22 cellular contexts compared by ENCODE assay signal in genomic region chr5:5708367-5708919, GRCh38.
"Had no signal": no experiment of that assay in that cellular context is flagged by ENCODE, and none has a peak within 500 bp of the region (broad histone marks: within the 10 kb centered on the region; RNA-seq: fewer than 3 reads in every experiment).

No MANE protein-coding gene starts in this region.

- DNase-seq: colonic mucosa; effector memory CD4-positive, alpha-beta T cell; foreskin keratinocyte; glutamatergic neuron; heart right ventricle; hippocampal formation; islet precursor cell; natural killer cell; occipital lobe; right lobe of liver; small intestine; stimulated activated CD4-positive, alpha-beta T cell treated with anti-CD3 and anti-CD28 coated beads, Interleukin-15, amount 100 ng/mL, for 24 hours; stimulated activated CD4-positive, alpha-beta T cell treated with anti-CD3 and anti-CD28 coated beads, Interleukin-2, amount 100 ng/mL, for 48 hours; stimulated activated naive B cell treated with anti-CD40 and anti-IgM and Interleukin-4, amounts not matched to agents 10 μg/mL and 1 μg/mL and 100 μg/mL, for 72 hours; transverse colon had no signal

- H3K9me3 ChIP-seq: colonic mucosa, gastroesophageal sphincter, right lobe of liver, transverse colon had no signal

- H3K27ac ChIP-seq: colonic mucosa, esophagus muscularis mucosa, foreskin keratinocyte, gastroesophageal sphincter, heart right ventricle, parathyroid adenoma, right lobe of liver, transverse colon had no signal

- H3K4me1 Mint-ChIP-seq: central memory CD8-positive, alpha-beta T cell; natural killer cell; stimulated activated naive B cell treated with anti-CD40 and anti-IgM and Interleukin-4, amounts not matched to agents 10 μg/mL and 1 μg/mL and 100 μg/mL, for 72 hours had no signal

- H3K9ac ChIP-seq: parathyroid adenoma had no signal

- H3K27me3 Mint-ChIP-seq: dendritic cell treated with granulocyte-macrophage colony-stimulating factor and Interleukin-4, amounts not matched to agents 40 ng/mL and 50 ng/mL, for 4 days had no signal

- H2AFZ ChIP-seq: parathyroid adenoma had no signal

- H3K27ac Mint-ChIP-seq: dendritic cell treated with granulocyte-macrophage colony-stimulating factor and Interleukin-4, amounts not matched to agents 40 ng/mL and 50 ng/mL, for 4 days; natural killer cell; progenitor cell of endocrine pancreas; stimulated activated naive B cell treated with anti-CD40 and anti-IgM and Interleukin-4, amounts not matched to agents 10 μg/mL and 1 μg/mL and 100 μg/mL, for 72 hours; stimulated activated naive CD8-positive, alpha-beta T cell treated with anti-CD3 and anti-CD28 coated beads, Interleukin-15, Interleukin-2, amounts not matched to agents 100 ng/mL and 50 ng/mL, for 24 hours had no signal

- ATAC-seq: foreskin keratinocyte; gastroesophageal sphincter; heart right ventricle; natural killer cell; right lobe of liver; stimulated activated naive B cell treated with anti-CD40 and anti-IgM and Interleukin-4, amounts not matched to agents 10 μg/mL and 1 μg/mL and 100 μg/mL, for 72 hours had no signal

- H3K4me1 ChIP-seq: colonic mucosa, foreskin keratinocyte, parathyroid adenoma, right lobe of liver, transverse colon had no signal

- H3K79me2 ChIP-seq: parathyroid adenoma had no signal

- H3K27me3 ChIP-seq: colonic mucosa, esophagus muscularis mucosa, foreskin keratinocyte, gastroesophageal sphincter, heart right ventricle, right lobe of liver, transverse colon had no signal

- H3K9me3 Mint-ChIP-seq: central memory CD8-positive, alpha-beta T cell; natural killer cell; stimulated activated naive CD8-positive, alpha-beta T cell treated with anti-CD3 and anti-CD28 coated beads, Interleukin-15, Interleukin-2, amounts not matched to agents 100 ng/mL and 50 ng/mL, for 24 hours had no signal

- H3K36me3 ChIP-seq: colonic mucosa, esophagus muscularis mucosa, gastroesophageal sphincter, heart right ventricle, right lobe of liver, transverse colon had no signal

- H3K36me3 Mint-ChIP-seq: natural killer cell; stimulated activated naive B cell treated with anti-CD40 and anti-IgM and Interleukin-4, amounts not matched to agents 10 μg/mL and 1 μg/mL and 100 μg/mL, for 72 hours had no signal

- H3K4me3 Mint-ChIP-seq: central memory CD8-positive, alpha-beta T cell; dendritic cell treated with granulocyte-macrophage colony-stimulating factor and Interleukin-4, amounts not matched to agents 40 ng/mL and 50 ng/mL, for 4 days; natural killer cell; stimulated activated naive B cell treated with anti-CD40 and anti-IgM and Interleukin-4, amounts not matched to agents 10 μg/mL and 1 μg/mL and 100 μg/mL, for 72 hours; stimulated activated naive CD8-positive, alpha-beta T cell treated with anti-CD3 and anti-CD28 coated beads, Interleukin-15, Interleukin-2, amounts not matched to agents 100 ng/mL and 50 ng/mL, for 24 hours had no signal

- H3K4me3 ChIP-seq: colonic mucosa, esophagus muscularis mucosa, gastroesophageal sphincter, heart right ventricle, right lobe of liver, transverse colon had no signal
